ENCODE assay signal across 19 cellular contexts in genomic region chr12:66495709-66496108, GRCh38.
"Had no signal": no experiment of that assay in that cellular context is flagged by ENCODE, and none has a peak within 500 bp of the region (broad histone marks: within the 10 kb centered on the region; RNA-seq: fewer than 3 reads in every experiment).

No MANE protein-coding gene starts in this region.

- H3K27ac ChIP-seq: coronary artery, hepatocyte, left ventricle myocardium inferior, lower lobe of right lung, pancreas, stomach, thoracic aorta, transverse colon had no signal

- H3K27me3 ChIP-seq: hepatocyte, pancreas, stomach, transverse colon had no signal

- H3K4me3 ChIP-seq: coronary artery, hepatocyte, left ventricle myocardium inferior, lower lobe of right lung, pancreas, stomach, thoracic aorta, transverse colon had no signal

- H3K9me3 ChIP-seq: left ventricle myocardium inferior, lower lobe of right lung, pancreas, stomach, thoracic aorta, transverse colon had no signal

- H3K36me3 ChIP-seq: left ventricle myocardium inferior, lower lobe of right lung, pancreas, stomach, thoracic aorta, transverse colon had no signal

- DNase-seq: effector CD4-positive, alpha-beta T cell; foreskin melanocyte; head of caudate nucleus; immature natural killer cell; left ventricle myocardium inferior; lower lobe of right lung; midbrain; occipital lobe; pancreas; right cardiac atrium; small intestine; stimulated activated CD4-positive, alpha-beta T cell treated with anti-CD3 and anti-CD28 coated beads, Interleukin-12 subunit alpha, Interleukin-12 subunit beta, amount 100 ng/mL, for 4 hours; stimulated activated naive CD4-positive, alpha-beta T cell; stomach; substantia nigra; transverse colon had no signal

- ATAC-seq: lower lobe of right lung, pancreas, right cardiac atrium had no signal

- H3K4me1 ChIP-seq: left ventricle myocardium inferior, lower lobe of right lung, pancreas, stomach, transverse colon had no signal
